ENCODE assay signal across 15 cellular contexts in genomic region chr4:122636697-122637096, GRCh38. TPM values are rescaled to one million over a fixed set of nuclear protein-coding genes. Genes with fewer than 3 reads are reported as not detected.
DNase-seq lines count a peak whose midpoint lies in the region; ATAC-seq lines count a peak whose summit lies in the region.
"Had no signal": no experiment of that assay in that cellular context is flagged by ENCODE, and none has a peak within 500 bp of the region (broad histone marks: within the 10 kb centered on the region; RNA-seq: fewer than 3 reads in every experiment).

No MANE protein-coding gene starts in this region.

- H3K4me1 ChIP-seq in aorta (ENCODE audit: control insufficient read depth in 1 of 2, insufficient read depth in 2 of 2, low read length in 2 of 2) = no peaks in the 10 kb centered on the region
- H3K4me1 ChIP-seq: parathyroid adenoma, vagina had no signal

- no peak overlapping the region for H3K27ac ChIP-seq in aorta (ENCODE audit: low read depth in 1 of 2, low read length in 2 of 2)
- H3K27ac ChIP-seq: parathyroid adenoma, vagina had no signal

- H3K36me3 ChIP-seq in aorta (ENCODE audit: control insufficient read depth in 1 of 2, insufficient read depth in 2 of 2, low read length in 1 of 2) = no peaks in the 10 kb centered on the region
- H3K36me3 ChIP-seq: vagina had no signal

- peak; percentile 64 for ATAC-seq in GM18909 (IDR thresholded peaks at IDR 0.05; ENCODE audit: poor library complexity, unreplicated experiment)
- ATAC-seq in HG02973 (IDR thresholded peaks at IDR 0.05; ENCODE audit: unreplicated experiment) = peak; percentile 43
- ATAC-seq in aorta (ENCODE audit: low FRiP score) = no peak
- ATAC-seq in HG02840 (IDR thresholded peaks at IDR 0.05; ENCODE audit: low FRiP score, unreplicated experiment) = no peak

- no peaks in the 10 kb centered on the region for H3K27me3 ChIP-seq in aorta (ENCODE audit: control insufficient read depth in 1 of 2, insufficient read depth in 2 of 2, low read length in 1 of 2)
- H3K27me3 ChIP-seq: vagina had no signal

- intact Hi-C loops in aorta (cut with DNase I) = no loop called here

- WGBS in aorta, 2 donors = 58 to 59% methylated on average over 3 of the region's 3 CpGs

- H3K4me3 ChIP-seq in aorta (ENCODE audit: low read length in 2 of 2) = no peak overlapping the region
- H3K4me3 ChIP-seq: vagina had no signal

- H3K9me3 ChIP-seq in aorta (ENCODE audit: control insufficient read depth, low read length) = no peaks in the 10 kb centered on the region
- H3K9me3 ChIP-seq: vagina had no signal

- DNase-seq in GF-D8 (lab: John Stamatoyannopoulos, UW) (peak; percentile 10), NOMO-1 treated with DMSO at 0.1 percent for 48 hours (lab: John Stamatoyannopoulos, UW; ENCODE audit: unreplicated experiment) (peak; percentile 95), GOT3 (lab: John Stamatoyannopoulos, UW) (no peak), kidney tubule cell (ENCODE audit: low spot score) (no peak), aorta (no peak)
- DNase-seq: HFFc6; midbrain; NCI-H187; stimulated activated CD4-positive, alpha-beta T cell treated with anti-CD3 and anti-CD28 coated beads, Interleukin-15, amount 100 ng/mL, for 24 hours had no signal

RNA-seq across cellular contexts. Expression of gene IL21, which starts 15.8 kb away (rescaled TPM):
- not detected for total RNA-seq in aorta
- polyA plus RNA-seq in aorta = not detected
- total RNA-seq: chondrocyte, HFFc6, vagina had no signal

Comparison
In these comparisons a context has a peak if more than half of its experiments do, and no peak if none do; other contexts are left out.
1. DNase-seq: peak in GF-D8 (single experiment) and NOMO-1 treated with DMSO at 0.1 percent for 48 hours (single experiment); none in GOT3 (single experiment), kidney tubule cell (single experiment) and aorta (0 of 2).
2. ATAC-seq: peak in GM18909 (single experiment) and HG02973 (single experiment); none in aorta (single experiment) and HG02840 (single experiment).